ENCODE assay signal across 9 cellular contexts in the genomic region with DNA sequence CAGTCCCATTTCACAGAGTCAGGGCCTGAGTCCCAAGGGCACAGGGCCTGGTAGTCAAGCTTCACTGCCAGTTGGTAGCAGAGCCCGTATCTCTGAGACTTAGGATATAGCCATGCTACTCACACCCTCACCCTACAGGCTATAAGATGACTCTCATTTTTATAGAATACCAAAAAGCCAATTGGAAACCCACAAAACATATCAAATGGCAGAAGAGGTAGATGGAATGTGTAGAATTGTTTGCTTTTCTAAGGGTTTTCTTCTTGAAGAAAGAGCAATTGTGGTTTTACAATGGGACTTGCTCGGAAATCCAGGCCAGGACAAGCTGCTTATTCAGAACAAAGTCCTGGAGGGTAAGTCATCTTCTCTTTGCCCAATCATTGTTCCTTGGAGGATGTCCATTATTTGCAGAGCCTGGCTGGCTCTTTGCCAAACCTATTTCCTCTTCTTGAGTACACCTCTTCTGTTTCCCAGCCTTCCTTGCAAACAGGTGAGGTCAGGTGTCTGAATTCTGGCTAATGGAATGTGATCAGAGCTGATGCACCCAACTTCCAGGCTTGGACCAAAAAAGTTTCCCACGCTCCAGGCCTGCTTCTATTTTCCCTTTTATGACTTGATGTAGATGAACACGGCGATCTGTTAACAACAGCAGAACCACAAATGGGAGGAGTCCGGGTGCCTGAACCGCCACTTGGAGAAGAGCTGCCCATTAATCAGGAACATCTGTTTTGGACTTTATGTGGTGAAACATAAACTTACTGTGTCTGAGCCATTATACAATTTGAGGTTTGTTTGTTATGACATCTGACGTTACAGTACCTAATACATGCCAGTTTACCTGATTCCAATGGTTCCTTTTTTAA. TPM values are rescaled to one million over a fixed set of nuclear protein-coding genes. Genes with fewer than 3 reads are reported as not detected.
DNase-seq lines count a peak whose midpoint lies in the region; ATAC-seq, FAIRE-seq and TF ChIP-seq lines count a peak whose summit lies in the region.
"Had no signal": no experiment of that assay in that cellular context is flagged by ENCODE, and none has a peak within 500 bp of the region (broad histone marks: within the 10 kb centered on the region; RNA-seq: fewer than 3 reads in every experiment).

No MANE protein-coding gene starts in this region.

- no peaks in the 10 kb centered on the region for H3K9me3 ChIP-seq in suprapubic skin

- DNase-seq in NCI-H2107 treated with DMSO at 0.1 percent for 48 hours (lab: John Stamatoyannopoulos, UW; ENCODE audit: unreplicated experiment) (peak; percentile 6), NCI-H2107 (lab: John Stamatoyannopoulos, UW) (no peak), RCC 7860 (ENCODE audit: low spot score) (peak; percentile 75), fibroblast of peridontal ligament (ENCODE audit: extremely low read depth) (peak; percentile 96), suprapubic skin (ENCODE audit: low spot score in 2 of 2) (no peak), SKM-1 treated with dmso at 0.1 percent for 144 hours (lab: John Stamatoyannopoulos, UW; ENCODE audit: unreplicated experiment) (no peak)
- no peak for DNase-seq in activated CD4-positive, alpha-beta T cell treated with anti-CD3 and anti-CD28 coated beads for 1 hour
- DNase-seq: CD4-positive, alpha-beta T cell had no signal

- no peaks in the 10 kb centered on the region for H3K27me3 ChIP-seq in suprapubic skin

- WGBS in suprapubic skin: 53% methylated on average over 8 of the region's 8 CpGs

- no peak for ATAC-seq in HG02759 (IDR thresholded peaks at IDR 0.05; ENCODE audit: unreplicated experiment)

- no peaks in the 10 kb centered on the region for H3K36me3 ChIP-seq in suprapubic skin

- FAIRE-seq in RCC 7860 (lab: Jason Lieb, UNC): no peak

- H3K4me1 ChIP-seq in suprapubic skin: peaks cover 16% of the 10 kb centered on the region

- no peak overlapping the region for H3K4me3 ChIP-seq in suprapubic skin

- no peak for TF ChIP-seq CTCF in suprapubic skin (IDR thresholded peaks at IDR 0.05)

- no peak for TF ChIP-seq POLR2A in suprapubic skin (IDR thresholded peaks at IDR 0.05)

- TF ChIP-seq EP300 in suprapubic skin (IDR thresholded peaks at IDR 0.05): no peak

- peak overlapping the region; percentile 62 for H3K27ac ChIP-seq in suprapubic skin

RNA-seq across cellular contexts. Expression of gene CCL22, which starts 16.9 kb away (rescaled TPM):
- 10 to 100 TPM in 1 of 4 donors, 1 to 10 TPM in 3; 1.5 to 11.7 (median 3.3) TPM for total RNA-seq in suprapubic skin
- total RNA-seq: CD4-positive, alpha-beta T cell had no signal

RNA-seq across cellular contexts. Expression of gene CX3CL1, which starts 30.6 kb away (rescaled TPM):
- 10 to 100 TPM; 12.8 to 25.1 (median 13.6) TPM for total RNA-seq in suprapubic skin
- total RNA-seq: CD4-positive, alpha-beta T cell had no signal

RNA-seq across cellular contexts. Expression of gene PLLP, which starts 57.2 kb away (rescaled TPM):
- total RNA-seq in suprapubic skin: 100 to 1,000 TPM in 3 of 4 donors, 10 to 100 TPM in 1; 34.7 to 215 (median 205) TPM

Comparison
In these comparisons a context has a peak if more than half of its experiments do, and no peak if none do; other contexts are left out.
1. DNase-seq: peak in NCI-H2107 treated with DMSO at 0.1 percent for 48 hours (single experiment), RCC 7860 (single experiment) and fibroblast of peridontal ligament (single experiment); none in NCI-H2107 (single experiment), suprapubic skin (0 of 2), SKM-1 treated with dmso at 0.1 percent for 144 hours (single experiment) and activated CD4-positive, alpha-beta T cell treated with anti-CD3 and anti-CD28 coated beads for 1 hour (single experiment).